ENCODE assay signal across 13 cellular contexts in genomic region chr5:37736397-37736796, GRCh38.
"Had no signal": no experiment of that assay in that cellular context is flagged by ENCODE, and none has a peak within 500 bp of the region (broad histone marks: within the 10 kb centered on the region; RNA-seq: fewer than 3 reads in every experiment).

No MANE protein-coding gene starts in this region.

- H3K27ac Mint-ChIP-seq: activated CD4-positive, alpha-beta memory T cell treated with anti-CD3 and anti-CD28 coated beads, Interleukin-2, amount 10 ng/mL, durations not matched to agents 7 days and 5 days; activated naive CD8-positive, alpha-beta T cell treated with anti-CD3 and anti-CD28 coated beads, Interleukin-2, amount 10 ng/mL, durations not matched to agents 7 days and 5 days; effector memory CD8-positive, alpha-beta T cell; mesothelial cell of epicardium; stimulated activated memory B cell treated with anti-CD40 and anti-IgM and Interleukin-4, amounts not matched to agents 10 μg/mL and 1 μg/mL and 100 μg/mL, for 72 hours had no signal

- DNase-seq: activated CD4-positive, alpha-beta memory T cell treated with anti-CD3 and anti-CD28 coated beads, Interleukin-2, amount 10 ng/mL, durations not matched to agents 7 days and 5 days; activated CD4-positive, CD25-positive, alpha-beta regulatory T cell treated with anti-CD3 and anti-CD28 coated beads, Interleukin-2, amount 50 U/mL, for 72 hours; activated gamma-delta T cell treated with Interleukin-2 at 50 U/mL for 16 hours; activated naive CD8-positive, alpha-beta T cell treated with anti-CD3 and anti-CD28 coated beads, Interleukin-2, amount 10 ng/mL, durations not matched to agents 7 days and 5 days; activated T-cell treated with anti-CD3 and anti-CD28 coated beads, Interleukin-2, amount 50 U/mL, for 48 hours; effector memory CD8-positive, alpha-beta T cell; right lobe of liver; transverse colon had no signal

- H3K4me1 Mint-ChIP-seq: stimulated activated memory B cell treated with anti-CD40 and anti-IgM and Interleukin-4, amounts not matched to agents 10 μg/mL and 1 μg/mL and 100 μg/mL, for 72 hours had no signal

- H3K4me3 Mint-ChIP-seq: activated CD4-positive, alpha-beta memory T cell treated with anti-CD3 and anti-CD28 coated beads, Interleukin-2, amount 10 ng/mL, durations not matched to agents 7 days and 5 days; activated naive CD8-positive, alpha-beta T cell treated with anti-CD3 and anti-CD28 coated beads, Interleukin-2, amount 10 ng/mL, durations not matched to agents 7 days and 5 days; effector memory CD8-positive, alpha-beta T cell; mesothelial cell of epicardium; stimulated activated memory B cell treated with anti-CD40 and anti-IgM and Interleukin-4, amounts not matched to agents 10 μg/mL and 1 μg/mL and 100 μg/mL, for 72 hours had no signal

- H3K27ac ChIP-seq: ascending aorta, epithelial cell of prostate, right lobe of liver, transverse colon had no signal

- H3K9me3 ChIP-seq: ascending aorta, right lobe of liver, transverse colon had no signal

- H3K27me3 Mint-ChIP-seq: activated CD4-positive, alpha-beta memory T cell treated with anti-CD3 and anti-CD28 coated beads, Interleukin-2, amount 10 ng/mL, durations not matched to agents 7 days and 5 days; activated naive CD8-positive, alpha-beta T cell treated with anti-CD3 and anti-CD28 coated beads, Interleukin-2, amount 10 ng/mL, durations not matched to agents 7 days and 5 days; effector memory CD8-positive, alpha-beta T cell; progenitor cell of endocrine pancreas; stimulated activated memory B cell treated with anti-CD40 and anti-IgM and Interleukin-4, amounts not matched to agents 10 μg/mL and 1 μg/mL and 100 μg/mL, for 72 hours had no signal

- H3K36me3 ChIP-seq: ascending aorta, right lobe of liver, transverse colon had no signal

- H3K4me3 ChIP-seq: ascending aorta, right lobe of liver, transverse colon had no signal

- H3K27me3 ChIP-seq: ascending aorta, right lobe of liver, transverse colon had no signal

- H3K9me3 Mint-ChIP-seq: activated CD4-positive, alpha-beta memory T cell treated with anti-CD3 and anti-CD28 coated beads, Interleukin-2, amount 10 ng/mL, durations not matched to agents 7 days and 5 days; activated naive CD8-positive, alpha-beta T cell treated with anti-CD3 and anti-CD28 coated beads, Interleukin-2, amount 10 ng/mL, durations not matched to agents 7 days and 5 days; effector memory CD8-positive, alpha-beta T cell; stimulated activated memory B cell treated with anti-CD40 and anti-IgM and Interleukin-4, amounts not matched to agents 10 μg/mL and 1 μg/mL and 100 μg/mL, for 72 hours had no signal

- ATAC-seq: effector memory CD8-positive, alpha-beta T cell; right lobe of liver; stimulated activated memory B cell treated with anti-CD40 and anti-IgM and Interleukin-4, amounts not matched to agents 10 μg/mL and 1 μg/mL and 100 μg/mL, for 72 hours had no signal
